In the genomic region with DNA sequence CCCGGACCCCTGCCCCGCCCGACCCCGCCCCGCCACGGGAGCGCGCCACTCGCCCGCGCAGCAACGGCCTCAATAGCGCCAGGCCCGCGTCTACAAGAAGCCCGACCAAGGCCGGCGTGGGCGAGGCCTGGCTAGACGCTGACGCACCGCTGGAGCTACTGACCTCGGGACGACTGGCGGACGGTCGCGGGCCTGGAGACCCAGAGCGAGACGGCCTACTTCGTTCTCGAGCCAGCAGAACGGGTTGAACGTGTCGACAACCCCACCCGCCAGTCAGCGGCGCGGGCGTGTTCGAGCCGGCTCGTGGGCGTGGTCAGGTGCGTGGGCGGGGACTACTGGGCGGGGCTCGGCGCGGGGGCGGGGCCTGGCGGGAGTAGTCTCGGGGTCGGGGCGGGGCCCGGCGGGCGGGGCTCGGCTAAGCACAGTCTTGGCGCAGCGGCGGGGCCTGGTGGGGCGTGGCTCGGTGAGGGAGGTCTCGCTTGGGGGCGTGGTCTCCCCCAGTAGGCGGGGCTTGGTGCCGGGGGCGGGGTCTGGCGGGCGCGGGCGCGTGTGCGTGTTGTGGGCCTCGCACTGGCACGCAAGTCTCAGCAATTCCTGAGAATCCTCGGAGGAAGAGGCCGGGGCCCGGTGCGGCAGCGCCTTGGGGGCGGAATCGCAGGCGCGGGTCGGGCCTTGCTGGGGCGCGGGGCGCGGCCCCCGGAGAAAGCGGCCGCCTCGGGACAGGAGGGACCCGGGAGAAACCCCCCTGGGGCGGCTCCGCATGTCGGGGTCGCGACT, we compare ENCODE assay signal across 1 cellular context.
TF ChIP-seq lines count a peak whose summit lies in the region.

A gene (minus strand): TSS at position 293 of the 777 bp plus-strand sequence. CDS start 5,080 bp downstream, outside the sequence.

TF ChIP-seq in GM12878, 131 proteins besides CTCF, POLR2A, EP300 and RAD21 (continued from another document):
- TF ChIP-seq RB1 (IDR thresholded peaks at IDR 0.05; ENCODE audit: borderline replicate concordance) (peak; percentile 42; the same call in 1 of the 2 replicates), IRF4 (IDR thresholded peaks at IDR 0.05; ENCODE audit: low read depth, low read length) (no peak), TAF1 (IDR thresholded peaks at IDR 0.05; ENCODE audit: borderline replicate concordance, low read depth, low read length) (0 out of 2 replicates have a peak, but pooled peaks have one; percentile 23), RELA (IDR thresholded peaks at IDR 0.05; ENCODE audit: borderline replicate concordance, partially characterized antibody) (peak; percentile 3), CREM (IDR thresholded peaks at IDR 0.05; ENCODE audit: low read depth) (no peak), SMARCA5 (IDR thresholded peaks at IDR 0.05) (peak; percentile 98), MXI1 (IDR thresholded peaks at IDR 0.05; ENCODE audit: low read depth, low read length) (0 out of 2 replicates have a peak, but pooled peaks have one; percentile 51), GATAD2B (conservative IDR thresholded peaks at IDR 0.05; ENCODE audit: low read depth) (peak; percentile 4; the same call in 1 of the 2 replicates), GABPA (IDR thresholded peaks at IDR 0.05; ENCODE audit: low read depth) (no peak), MEF2A (IDR thresholded peaks at IDR 0.05; ENCODE audit: insufficient read depth, low read depth, low read length) (no peak), ZNF217 (IDR thresholded peaks at IDR 0.05) (no peak), ZBED1 (IDR thresholded peaks at IDR 0.05; ENCODE audit: borderline replicate concordance) (no peak), ETV6 (conservative IDR thresholded peaks at IDR 0.05 in 1 of 2, IDR thresholded peaks at IDR 0.05 in 1 of 2; ENCODE audit: borderline replicate concordance in 1 of 2, low read depth in 1 of 2) (no peak), ZZZ3 (IDR thresholded peaks at IDR 0.05; ENCODE audit: control insufficient read depth, insufficient read length, low read depth) (no peak), IKZF2 (IDR thresholded peaks at IDR 0.05) (no peak), CEBPB (IDR thresholded peaks at IDR 0.05; ENCODE audit: borderline replicate concordance in 1 of 2, low read depth in 2 of 2, low read length in 2 of 2) (no peak), POLR2AphosphoS5 (IDR thresholded peaks at IDR 0.05; ENCODE audit: low read length) (no peak; the same call in 1 of the 2 replicates), EGR1 (IDR thresholded peaks at IDR 0.05; ENCODE audit: borderline replicate concordance in 1 of 2, low read depth in 2 of 2, low read length in 2 of 2) (peak; percentile 54 to 95)
- TF ChIP-seq, protein P1, sequence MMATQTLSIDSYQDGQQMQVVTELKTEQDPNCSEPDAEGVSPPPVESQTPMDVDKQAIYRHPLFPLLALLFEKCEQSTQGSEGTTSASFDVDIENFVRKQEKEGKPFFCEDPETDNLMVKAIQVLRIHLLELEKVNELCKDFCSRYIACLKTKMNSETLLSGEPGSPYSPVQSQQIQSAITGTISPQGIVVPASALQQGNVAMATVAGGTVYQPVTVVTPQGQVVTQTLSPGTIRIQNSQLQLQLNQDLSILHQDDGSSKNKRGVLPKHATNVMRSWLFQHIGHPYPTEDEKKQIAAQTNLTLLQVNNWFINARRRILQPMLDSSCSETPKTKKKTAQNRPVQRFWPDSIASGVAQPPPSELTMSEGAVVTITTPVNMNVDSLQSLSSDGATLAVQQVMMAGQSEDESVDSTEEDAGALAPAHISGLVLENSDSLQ (IDR thresholded peaks at IDR 0.05) = peak; percentile 88
- TF ChIP-seq, protein P2, sequence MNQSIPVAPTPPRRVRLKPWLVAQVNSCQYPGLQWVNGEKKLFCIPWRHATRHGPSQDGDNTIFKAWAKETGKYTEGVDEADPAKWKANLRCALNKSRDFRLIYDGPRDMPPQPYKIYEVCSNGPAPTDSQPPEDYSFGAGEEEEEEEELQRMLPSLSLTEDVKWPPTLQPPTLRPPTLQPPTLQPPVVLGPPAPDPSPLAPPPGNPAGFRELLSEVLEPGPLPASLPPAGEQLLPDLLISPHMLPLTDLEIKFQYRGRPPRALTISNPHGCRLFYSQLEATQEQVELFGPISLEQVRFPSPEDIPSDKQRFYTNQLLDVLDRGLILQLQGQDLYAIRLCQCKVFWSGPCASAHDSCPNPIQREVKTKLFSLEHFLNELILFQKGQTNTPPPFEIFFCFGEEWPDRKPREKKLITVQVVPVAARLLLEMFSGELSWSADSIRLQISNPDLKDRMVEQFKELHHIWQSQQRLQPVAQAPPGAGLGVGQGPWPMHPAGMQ (IDR thresholded peaks at IDR 0.05; ENCODE audit: borderline replicate concordance) = no peak
TF ChIP-seq in GM12878: peak in this region for 13.
